Comparison of ENCODE assay signal across 1 cellular context in the genomic region with DNA sequence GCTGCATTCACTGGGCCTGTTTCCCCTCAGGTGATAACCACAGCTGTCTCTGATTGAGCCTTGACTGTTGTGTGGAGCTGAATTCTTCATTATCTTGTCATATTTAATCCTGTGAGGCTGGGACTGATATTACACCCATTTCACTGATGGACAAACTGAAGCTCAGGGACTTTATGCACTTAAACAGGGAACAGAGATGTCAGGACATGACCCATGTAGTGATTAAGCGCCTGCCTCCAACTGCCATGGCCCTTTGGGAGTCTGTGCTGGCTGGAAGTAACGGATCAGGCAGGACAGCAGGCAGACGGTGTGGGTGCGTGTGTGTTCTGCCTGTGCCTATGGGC.
TF ChIP-seq lines count a peak whose summit lies in the region.

No MANE protein-coding gene starts in this region.

TF ChIP-seq in HepG2, 621 proteins besides CTCF, POLR2A, EP300 and RAD21:
- TF ChIP-seq, protein P1, sequence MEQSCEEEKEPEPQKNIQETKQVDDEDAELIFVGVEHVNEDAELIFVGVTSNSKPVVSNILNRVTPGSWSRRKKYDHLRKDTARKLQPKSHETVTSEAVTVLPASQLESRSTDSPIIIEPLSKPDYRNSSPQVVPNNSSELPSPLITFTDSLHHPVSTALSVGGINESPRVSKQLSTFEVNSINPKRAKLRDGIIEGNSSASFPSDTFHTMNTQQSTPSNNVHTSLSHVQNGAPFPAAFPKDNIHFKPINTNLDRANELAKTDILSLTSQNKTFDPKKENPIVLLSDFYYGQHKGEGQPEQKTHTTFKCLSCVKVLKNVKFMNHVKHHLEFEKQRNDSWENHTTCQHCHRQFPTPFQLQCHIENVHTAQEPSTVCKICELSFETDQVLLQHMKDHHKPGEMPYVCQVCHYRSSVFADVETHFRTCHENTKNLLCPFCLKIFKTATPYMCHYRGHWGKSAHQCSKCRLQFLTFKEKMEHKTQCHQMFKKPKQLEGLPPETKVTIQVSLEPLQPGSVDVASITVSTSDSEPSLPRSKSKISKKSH (CRISPR knock-in tag; IDR thresholded peaks at IDR 0.05; ENCODE audit: borderline replicate concordance): no peak
- peak; percentile 75 for TF ChIP-seq ZNF629 (CRISPR knock-in tag; conservative IDR thresholded peaks at IDR 0.05)
TF ChIP-seq in HepG2: peak in this region for 1.
